ENCODE assay signal across 1 cellular context in genomic region chr10:110845756-110846620, GRCh38.
A peak's percentile ranks its signal among the peaks of the same experiment; 100 is the strongest.
TF ChIP-seq lines count a peak whose summit lies in the region.

No MANE protein-coding gene starts in this region.

TF ChIP-seq in HepG2, 621 proteins besides CTCF, POLR2A, EP300 and RAD21 (continued from another document and continues in another):
- TF ChIP-seq ZNF281 (CRISPR knock-in tag; IDR thresholded peaks at IDR 0.05; ENCODE audit: borderline replicate concordance) (peak; percentile 19; the same call in 1 of the 2 replicates), ZNF333 (CRISPR knock-in tag; IDR thresholded peaks at IDR 0.05; ENCODE audit: borderline replicate concordance) (no peak), ZNF407 (CRISPR knock-in tag; IDR thresholded peaks at IDR 0.05; ENCODE audit: not compliant biosample characterization) (no peak), ZNF580 (CRISPR knock-in tag; IDR thresholded peaks at IDR 0.05; ENCODE audit: borderline replicate concordance, low read depth) (no peak), SNAPC5 (CRISPR knock-in tag; IDR thresholded peaks at IDR 0.05; ENCODE audit: borderline replicate concordance) (no peak), ZNF710 (CRISPR knock-in tag; IDR thresholded peaks at IDR 0.05; ENCODE audit: borderline replicate concordance) (peak; percentile 51; the same call in 1 of the 2 replicates), CERS6 (CRISPR knock-in tag; IDR thresholded peaks at IDR 0.05) (no peak), CREB1 (IDR thresholded peaks at IDR 0.05) (no peak), CREB1 (CRISPR knock-in tag; IDR thresholded peaks at IDR 0.05) (peak; percentile 45; the same call in 1 of the 2 replicates), ZNF546 (CRISPR knock-in tag; conservative IDR thresholded peaks at IDR 0.05) (0 out of 2 replicates have a peak, but pooled peaks have one; percentile 15), SIX1 (CRISPR knock-in tag; IDR thresholded peaks at IDR 0.05; ENCODE audit: borderline replicate concordance) (no peak), ZKSCAN8 (CRISPR knock-in tag; IDR thresholded peaks at IDR 0.05; ENCODE audit: borderline replicate concordance) (no peak), KAT7 (CRISPR knock-in tag; IDR thresholded peaks at IDR 0.05; ENCODE audit: borderline replicate concordance) (no peak), ZBTB42 (CRISPR knock-in tag; IDR thresholded peaks at IDR 0.05) (no peak), HNRNPL (IDR thresholded peaks at IDR 0.05; ENCODE audit: low read depth, low read length) (peak; percentile 81; the same call in 1 of the 2 replicates), PHF21A (CRISPR knock-in tag; IDR thresholded peaks at IDR 0.05) (peak; percentile 59; the same call in 1 of the 2 replicates), SP5 (CRISPR knock-in tag; IDR thresholded peaks at IDR 0.05; ENCODE audit: borderline replicate concordance, low read depth) (peak; percentile 84), SOX13 (IDR thresholded peaks at IDR 0.05) (peak; percentile 47; the same call in 1 of the 2 replicates), SOX13 (CRISPR knock-in tag; conservative IDR thresholded peaks at IDR 0.05 in 1 of 2, IDR thresholded peaks at IDR 0.05 in 1 of 2) (peak in 1 of 2 experiments; percentile 78; a peak in 2 of 4 replicates), JUN (CRISPR knock-in tag; IDR thresholded peaks at IDR 0.05) (no peak), SMARCC2 (IDR thresholded peaks at IDR 0.05) (no peak), MXD1 (CRISPR knock-in tag; IDR thresholded peaks at IDR 0.05) (no peak), FOXP4 (CRISPR knock-in tag; IDR thresholded peaks at IDR 0.05) (peak; percentile 74), NFIB (CRISPR knock-in tag; IDR thresholded peaks at IDR 0.05; ENCODE audit: borderline replicate concordance) (no peak), SSRP1 (CRISPR knock-in tag; IDR thresholded peaks at IDR 0.05) (no peak), KDM6A (CRISPR knock-in tag; IDR thresholded peaks at IDR 0.05; ENCODE audit: low read depth) (peak; percentile 33; the same call in 1 of the 2 replicates), NR2F6 (IDR thresholded peaks at IDR 0.05) (peak; percentile 47), NR2F6 (CRISPR knock-in tag; IDR thresholded peaks at IDR 0.05) (peak; percentile 63), POGK (CRISPR knock-in tag; conservative IDR thresholded peaks at IDR 0.05) (no peak), HOXA3 (CRISPR knock-in tag; IDR thresholded peaks at IDR 0.05) (peak; percentile 25; the same call in 1 of the 2 replicates), E2F2 (CRISPR knock-in tag; IDR thresholded peaks at IDR 0.05; ENCODE audit: borderline replicate concordance) (no peak), ZZZ3 (CRISPR knock-in tag; IDR thresholded peaks at IDR 0.05; ENCODE audit: borderline replicate concordance) (no peak), SETDB1 (CRISPR knock-in tag; IDR thresholded peaks at IDR 0.05; ENCODE audit: borderline replicate concordance) (no peak)
